In the genomic region with DNA sequence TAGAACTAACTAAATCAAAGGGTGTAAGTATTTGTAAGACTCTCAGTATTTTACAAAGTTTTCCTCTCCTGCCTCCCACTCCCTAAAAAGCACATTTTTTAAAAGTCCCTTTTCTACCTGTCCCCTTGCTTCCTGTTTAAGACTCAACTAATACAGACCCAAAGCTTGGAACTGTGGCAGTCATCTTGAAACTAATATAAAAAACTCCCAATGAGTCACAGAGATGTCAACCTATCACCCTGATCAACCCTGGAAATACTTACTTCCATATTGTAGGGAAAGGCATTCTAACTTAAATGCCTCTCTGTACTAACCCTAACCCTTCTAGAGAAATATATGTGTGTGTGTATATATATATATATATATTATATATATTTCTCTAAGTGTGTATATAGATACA, we compare ENCODE assay signal across 18 cellular contexts.
DNase-seq lines count a peak whose midpoint lies in the region; ATAC-seq and TF ChIP-seq lines count a peak whose summit lies in the region.
"Had no signal": no experiment of that assay in that cellular context is flagged by ENCODE, and none has a peak within 500 bp of the region (broad histone marks: within the 10 kb centered on the region; RNA-seq: fewer than 3 reads in every experiment).

No MANE protein-coding gene starts in this region.

- no peak overlapping the region for H3K9ac ChIP-seq in MM.1S (ENCODE audit: low read length)

- H3K36me3 ChIP-seq in MM.1S (replicated peaks; ENCODE audit: insufficient read depth, low read length): no peaks in the 10 kb centered on the region
- H3K36me3 ChIP-seq: HAP-1 had no signal

- ATAC-seq in GM18499 (IDR thresholded peaks at IDR 0.05; ENCODE audit: insufficient read depth, unreplicated experiment): peak; percentile 75
- ATAC-seq in GM18861 (IDR thresholded peaks at IDR 0.05; ENCODE audit: unreplicated experiment): peak; percentile 81
- ATAC-seq in HG02884 (IDR thresholded peaks at IDR 0.05; ENCODE audit: unreplicated experiment): peak; percentile 85
- peak; percentile 51 for ATAC-seq in HG03565 (IDR thresholded peaks at IDR 0.05; ENCODE audit: unreplicated experiment)
- no peak for ATAC-seq in left colon
- ATAC-seq in HG03045 (IDR thresholded peaks at IDR 0.05; ENCODE audit: unreplicated experiment): no peak
- ATAC-seq: SK-N-SH treated with all-trans-retinoic acid at 6 μM for 48 hours had no signal

- no peaks in the 10 kb centered on the region for H4K20me1 ChIP-seq in MM.1S (ENCODE audit: insufficient read depth, low read length)

- TF ChIP-seq CTCF in MM.1S (IDR thresholded peaks at IDR 0.05; ENCODE audit: low read length): no peak

- H3K9me2 ChIP-seq in MM.1S (replicated peaks; ENCODE audit: insufficient read depth, low read length): no peaks in the 10 kb centered on the region

- DNase-seq in left colon (no peak), activated gamma-delta T cell (lab: John Stamatoyannopoulos, UW) (no peak), MM.1S (no peak)
- DNase-seq: AML-193; CD4-positive, CD25-positive, alpha-beta regulatory T cell; KBM-7; NCI-H1105; NCI-H187 treated with DMSO at 0.1 percent for 48 hours; NCI-H446; NCI-H774; SHP77 had no signal

- no peak overlapping the region for H3K4me3 ChIP-seq in MM.1S (ENCODE audit: low read length)
- H3K4me3 ChIP-seq: HAP-1 had no signal

- no peaks in the 10 kb centered on the region for H3F3A ChIP-seq in MM.1S (ENCODE audit: insufficient read depth, low read length)

- no peak overlapping the region for H3K27ac ChIP-seq in MM.1S (ENCODE audit: low read length)

- intact Hi-C loops in left colon (cut with DNase I, micrococcal nuclease): no loop called here

- H2AFZ ChIP-seq in MM.1S (ENCODE audit: low read length): no peak overlapping the region

- H3K27me3 ChIP-seq in MM.1S (replicated peaks; ENCODE audit: insufficient read depth, low read length): no peaks in the 10 kb centered on the region

- no peak overlapping the region for H3K4me2 ChIP-seq in MM.1S (ENCODE audit: low read depth, low read length)

- H3K79me2 ChIP-seq in MM.1S (ENCODE audit: low read length): no peaks in the 10 kb centered on the region

- H3K9me3 ChIP-seq in MM.1S (replicated peaks; ENCODE audit: insufficient read depth, low read length): no peaks in the 10 kb centered on the region
- H3K9me3 ChIP-seq: HAP-1 had no signal

- no peaks in the 10 kb centered on the region for H3K4me1 ChIP-seq in MM.1S (ENCODE audit: low read length)

Comparison
In these comparisons a context has a peak if more than half of its experiments do, and no peak if none do; other contexts are left out.
1. ATAC-seq: peak in GM18499 (single experiment), GM18861 (single experiment), HG02884 (single experiment) and HG03565 (single experiment); none in left colon (single experiment) and HG03045 (single experiment).